9 cellular contexts compared by ENCODE assay signal in the genomic region with DNA sequence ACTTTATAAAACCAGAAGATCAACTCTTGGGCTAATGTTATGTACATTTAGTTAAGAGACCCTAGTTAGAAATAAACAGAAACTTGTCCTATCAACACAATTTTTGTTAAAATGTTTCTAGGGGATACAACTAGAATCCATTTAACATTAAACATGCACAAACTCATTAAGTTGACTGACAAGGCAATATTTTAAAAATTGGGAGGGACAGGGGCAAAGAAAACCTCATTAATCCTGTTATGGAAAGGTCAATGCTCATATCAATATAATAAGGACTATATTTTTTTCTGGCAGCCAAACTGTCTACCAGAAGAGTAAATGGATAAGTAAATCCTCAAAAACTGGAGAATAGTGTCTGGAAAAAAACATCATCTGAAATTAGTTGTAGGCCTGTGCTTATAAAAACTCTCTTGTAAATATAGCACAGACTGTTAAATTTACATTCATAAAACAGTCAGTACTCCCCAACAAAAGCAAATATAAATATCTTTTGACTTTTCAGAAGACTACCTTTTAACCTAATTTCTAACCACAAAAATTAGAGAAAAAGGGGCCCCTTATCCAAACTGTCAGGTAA. TPM values are rescaled to one million over a fixed set of nuclear protein-coding genes. Genes with fewer than 3 reads are reported as not detected.
DNase-seq lines count a peak whose midpoint lies in the region; ATAC-seq and TF ChIP-seq lines count a peak whose summit lies in the region.
"Had no signal": no experiment of that assay in that cellular context is flagged by ENCODE, and none has a peak within 500 bp of the region (broad histone marks: within the 10 kb centered on the region; RNA-seq: fewer than 3 reads in every experiment).

No MANE protein-coding gene starts in this region.

- H3K27ac ChIP-seq in right cardiac atrium (ENCODE audit: low read length), result no peak overlapping the region
- H3K27ac ChIP-seq in WERI-Rb-1, result no peak overlapping the region

- H3K9me3 Mint-ChIP-seq in activated CD4-positive, alpha-beta T cell treated with anti-CD3 and anti-CD28 coated beads, Interleukin-2, amount 10 ng/mL, durations not matched to agents 24 days and 14 days, result peaks cover 4% of the 10 kb centered on the region
- H3K9me3 Mint-ChIP-seq in activated CD4-positive, alpha-beta memory T cell treated with anti-CD3 and anti-CD28 coated beads for 36 hours, result peaks cover 3% of the 10 kb centered on the region
- H3K9me3 Mint-ChIP-seq in stimulated activated naive CD8-positive, alpha-beta T cell treated with anti-CD3 and anti-CD28 coated beads, Interleukin-15, amount 100 ng/mL, for 72 hours, result no peaks in the 10 kb centered on the region

- DNase-seq in activated CD4-positive, alpha-beta T cell treated with anti-CD3 and anti-CD28 coated beads, Interleukin-2, amount 10 ng/mL, durations not matched to agents 24 days and 14 days, result no peak
- no peak for DNase-seq in activated CD4-positive, alpha-beta T cell treated with anti-CD3 and anti-CD28 coated beads, Interleukin-2, amount 50 U/mL, for 1 hour
- DNase-seq in activated CD4-positive, alpha-beta memory T cell treated with anti-CD3 and anti-CD28 coated beads for 36 hours, result no peak
- DNase-seq in right cardiac atrium (no peak), NCI-H1105 treated with DMSO at 0.1 percent for 48 hours (lab: John Stamatoyannopoulos, UW) (no peak), activated gamma-delta T cell treated with Interleukin-2 at 50 U/mL for 16 hours (no peak), WERI-Rb-1 (no peak)
- DNase-seq in stimulated activated naive CD8-positive, alpha-beta T cell treated with anti-CD3 and anti-CD28 coated beads, Interleukin-15, amount 100 ng/mL, for 72 hours, result no peak
- DNase-seq: NCI-H1436 treated with DMSO at 0.1 percent for 48 hours had no signal

- peaks cover 5% of the 10 kb centered on the region for H3K4me1 ChIP-seq in right cardiac atrium (ENCODE audit: control insufficient read depth, insufficient read depth, low read length)

- ATAC-seq in right cardiac atrium, result no peak
- no peak for ATAC-seq in stimulated activated naive CD8-positive, alpha-beta T cell treated with anti-CD3 and anti-CD28 coated beads, Interleukin-15, amount 100 ng/mL, for 72 hours

- H3K27me3 ChIP-seq in right cardiac atrium (ENCODE audit: control insufficient read depth, insufficient read depth), result no peaks in the 10 kb centered on the region
- H3K27me3 ChIP-seq in WERI-Rb-1 (ENCODE audit: insufficient read depth, low read depth, severe bottlenecking), result no peaks in the 10 kb centered on the region

- H3K9me3 ChIP-seq in right cardiac atrium (ENCODE audit: control insufficient read depth, low read length) (no peaks in the 10 kb centered on the region), WERI-Rb-1 (ENCODE audit: severe bottlenecking) (peaks cover 4% of the 10 kb centered on the region)

- POLR2A ChIA-PET in activated CD4-positive, alpha-beta memory T cell treated with anti-CD3 and anti-CD28 coated beads for 36 hours (lab: Charles Lee), result interaction anchor here (1.0 to 2.2 kb wide), 5 partner anchors 17 to 855 kb away, joined by 3 to 12 read pairs (median 6); a partner anchor contains a TSS

- H3K4me3 ChIP-seq in right cardiac atrium (ENCODE audit: low read length) (peak overlapping the region; percentile 77), WERI-Rb-1 (ENCODE audit: low read depth, low read length) (no peak overlapping the region; the same call in 1 of the 2 replicates)

- peaks cover 1% of the 10 kb centered on the region for H3K27me3 Mint-ChIP-seq in activated CD4-positive, alpha-beta T cell treated with anti-CD3 and anti-CD28 coated beads, Interleukin-2, amount 10 ng/mL, durations not matched to agents 24 days and 14 days
- peaks cover 3% of the 10 kb centered on the region for H3K27me3 Mint-ChIP-seq in activated CD4-positive, alpha-beta memory T cell treated with anti-CD3 and anti-CD28 coated beads for 36 hours
- H3K27me3 Mint-ChIP-seq in stimulated activated naive CD8-positive, alpha-beta T cell treated with anti-CD3 and anti-CD28 coated beads, Interleukin-15, amount 100 ng/mL, for 72 hours, result no peaks in the 10 kb centered on the region

- peaks cover 71% of the 10 kb centered on the region for H3K4me1 Mint-ChIP-seq in activated CD4-positive, alpha-beta T cell treated with anti-CD3 and anti-CD28 coated beads, Interleukin-2, amount 10 ng/mL, durations not matched to agents 24 days and 14 days
- H3K4me1 Mint-ChIP-seq in activated CD4-positive, alpha-beta memory T cell treated with anti-CD3 and anti-CD28 coated beads for 36 hours (ENCODE audit: low read depth), result peaks cover 64% of the 10 kb centered on the region
- peaks cover 71% of the 10 kb centered on the region for H3K4me1 Mint-ChIP-seq in stimulated activated naive CD8-positive, alpha-beta T cell treated with anti-CD3 and anti-CD28 coated beads, Interleukin-15, amount 100 ng/mL, for 72 hours

- intact Hi-C loops in activated CD4-positive, alpha-beta T cell treated with anti-CD3 and anti-CD28 coated beads, Interleukin-2, amount 10 ng/mL, durations not matched to agents 24 days and 14 days (cut with micrococcal nuclease), result no loop called here
- intact Hi-C loops in activated CD4-positive, alpha-beta memory T cell treated with anti-CD3 and anti-CD28 coated beads for 36 hours (cut with micrococcal nuclease), result loop anchor here (2.0 to 10.0 kb wide), 2 partner anchors 15 to 1091 kb away; no protein-coding TSS in a partner anchor
- intact Hi-C loops in right cardiac atrium (cut with DNase I), result no loop called here

- TF ChIP-seq CTCF in WERI-Rb-1 (IDR thresholded peaks at IDR 0.05; ENCODE audit: low read depth, low read length), result no peak

- peak overlapping the region; percentile 79 for H3K27ac Mint-ChIP-seq in activated CD4-positive, alpha-beta T cell treated with anti-CD3 and anti-CD28 coated beads, Interleukin-2, amount 10 ng/mL, durations not matched to agents 24 days and 14 days
- H3K27ac Mint-ChIP-seq in activated CD4-positive, alpha-beta memory T cell treated with anti-CD3 and anti-CD28 coated beads for 36 hours, result peak overlapping the region; percentile 70
- peak overlapping the region in 1 of 2 donors; percentile 100 for H3K27ac Mint-ChIP-seq in stimulated activated naive CD8-positive, alpha-beta T cell treated with anti-CD3 and anti-CD28 coated beads, Interleukin-15, amount 100 ng/mL, for 72 hours

- H3K4me3 Mint-ChIP-seq in activated CD4-positive, alpha-beta T cell treated with anti-CD3 and anti-CD28 coated beads, Interleukin-2, amount 10 ng/mL, durations not matched to agents 24 days and 14 days, result peak overlapping the region; percentile 98
- H3K4me3 Mint-ChIP-seq in activated CD4-positive, alpha-beta memory T cell treated with anti-CD3 and anti-CD28 coated beads for 36 hours, result peak overlapping the region; percentile 99
- peak overlapping the region; percentile 99 for H3K4me3 Mint-ChIP-seq in stimulated activated naive CD8-positive, alpha-beta T cell treated with anti-CD3 and anti-CD28 coated beads, Interleukin-15, amount 100 ng/mL, for 72 hours

- CTCF ChIA-PET in activated CD4-positive, alpha-beta memory T cell treated with anti-CD3 and anti-CD28 coated beads for 36 hours (lab: Charles Lee), result interaction anchor here (3.7 kb wide), 1 partner anchor 10 kb away, joined by 34 read pairs; no protein-coding TSS in a partner anchor

- peaks cover 86% of the 10 kb centered on the region for H3K36me3 ChIP-seq in WERI-Rb-1

- H3K36me3 Mint-ChIP-seq in activated CD4-positive, alpha-beta T cell treated with anti-CD3 and anti-CD28 coated beads, Interleukin-2, amount 10 ng/mL, durations not matched to agents 24 days and 14 days (ENCODE audit: low read depth), result peaks cover 86% of the 10 kb centered on the region
- H3K36me3 Mint-ChIP-seq in activated CD4-positive, alpha-beta memory T cell treated with anti-CD3 and anti-CD28 coated beads for 36 hours, result peaks cover 92% of the 10 kb centered on the region

RNA-seq across cellular contexts. Expression of a gene that starts 4.4 kb away (rescaled TPM):
- 311 and 314 TPM in 2 replicates for total RNA-seq in activated CD4-positive, alpha-beta T cell treated with anti-CD3 and anti-CD28 coated beads, Interleukin-2, amount 10 ng/mL, durations not matched to agents 24 days and 14 days
- 100 to 1,000 TPM; 184 to 187 TPM for total RNA-seq in activated CD4-positive, alpha-beta memory T cell treated with anti-CD3 and anti-CD28 coated beads for 36 hours
- total RNA-seq in right cardiac atrium, result 10 to 100 TPM; 50.5 to 79.7 (median 53.2) TPM
- polyA plus RNA-seq in right cardiac atrium, result 45.8 TPM
